ENCODE assay signal across 26 cellular contexts in the genomic region with DNA sequence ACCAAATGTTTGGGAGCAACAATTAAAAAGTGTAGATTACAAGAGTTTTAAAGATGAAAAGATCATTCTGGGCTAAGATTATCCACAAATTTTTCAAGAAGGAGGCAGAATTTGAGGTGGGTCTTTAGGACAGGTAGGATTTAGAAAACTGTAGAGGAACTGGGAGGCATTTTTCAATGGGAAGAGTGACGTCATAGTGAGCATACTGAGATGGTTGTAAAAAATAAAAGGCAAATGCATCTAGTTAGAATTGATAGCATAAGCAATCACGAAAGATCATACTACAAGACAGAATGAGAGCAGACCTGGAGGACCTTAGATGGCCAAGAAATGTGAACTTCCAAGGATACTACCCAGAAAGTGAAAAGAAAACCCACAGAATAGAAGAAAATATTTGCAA.
"Had no signal": no experiment of that assay in that cellular context is flagged by ENCODE, and none has a peak within 500 bp of the region (broad histone marks: within the 10 kb centered on the region; RNA-seq: fewer than 3 reads in every experiment).

No MANE protein-coding gene starts in this region.

- H3K27me3 ChIP-seq: esophagus squamous epithelium, gastrocnemius medialis, left lung had no signal

- H3K27ac ChIP-seq: coronary artery, dorsolateral prefrontal cortex, epithelial cell of prostate, esophagus squamous epithelium, gastrocnemius medialis, heart right ventricle, left lung, lower lobe of right lung had no signal

- FAIRE-seq: colon, islet of Langerhans, keratinocyte had no signal

- DNase-seq: dermis blood vessel endothelial cell; dorsolateral prefrontal cortex; effector CD4-positive, alpha-beta T cell; effector memory CD4-positive, alpha-beta T cell; erythroblast; esophagus squamous epithelium; foreskin fibroblast; foreskin melanocyte; gastrocnemius medialis; glutamatergic neuron; head of caudate nucleus; heart right ventricle; hippocampal formation; left cardiac atrium; left lung; left ventricle myocardium superior; lower lobe of right lung; mesenchymal stem cell; mucosa of descending colon; naive B cell had no signal

- ATAC-seq: esophagus mucosa, gastrocnemius medialis, heart right ventricle, left cardiac atrium, left lung, left ventricle myocardium superior, lower lobe of right lung, mucosa of descending colon had no signal

- H3K36me3 ChIP-seq: esophagus squamous epithelium, gastrocnemius medialis, heart right ventricle, left lung, lower lobe of right lung had no signal

- H3K4me1 ChIP-seq: esophagus squamous epithelium, gastrocnemius medialis, heart right ventricle, left lung, lower lobe of right lung had no signal

- H3K9me3 ChIP-seq: esophagus squamous epithelium, gastrocnemius medialis, heart right ventricle, left lung, lower lobe of right lung, mucosa of descending colon had no signal

- H3K4me3 ChIP-seq: coronary artery, dorsolateral prefrontal cortex, esophagus squamous epithelium, gastrocnemius medialis, heart right ventricle, left lung, lower lobe of right lung, mucosa of descending colon had no signal
